ENCODE assay signal across 27 cellular contexts in genomic region chr7:144710791-144711190, GRCh38.
"Had no signal": no experiment of that assay in that cellular context is flagged by ENCODE, and none has a peak within 500 bp of the region (broad histone marks: within the 10 kb centered on the region; RNA-seq: fewer than 3 reads in every experiment).

No MANE protein-coding gene starts in this region.

- FAIRE-seq: urothelium cell line had no signal

- H3K36me3 ChIP-seq: stomach, suprapubic skin, thoracic aorta, thyroid gland, tibial artery, tibial nerve, transverse colon, upper lobe of left lung, upper lobe of right lung, uterus, vagina had no signal

- ATAC-seq: stimulated activated effector memory CD8-positive, alpha-beta T cell treated with anti-CD3 and anti-CD28 coated beads, Interleukin-12 subunit alpha, Interleukin-12 subunit beta, amount 100 ng/mL, for 72 hours; stimulated activated memory B cell treated with anti-CD40 and anti-IgM and Interleukin-4, amounts not matched to agents 10 μg/mL and 1 μg/mL and 100 μg/mL, for 72 hours; stimulated activated naive B cell treated with anti-CD40 and anti-IgM and Interleukin-4, amounts not matched to agents 10 μg/mL and 1 μg/mL and 100 μg/mL, for 72 hours; stimulated activated naive CD8-positive, alpha-beta T cell treated with anti-CD3 and anti-CD28 coated beads, Interleukin-15, amount 100 ng/mL, for 72 hours; stimulated activated naive CD8-positive, alpha-beta T cell treated with anti-CD3 and anti-CD28 coated beads, Interleukin-15, Interleukin-2, amounts not matched to agents 100 U/mL and 50 U/mL, for 24 hours; upper lobe of right lung had no signal

- H3K4me3 ChIP-seq: stomach, suprapubic skin, testis, thoracic aorta, thyroid gland, tibial artery, tibial nerve, transverse colon, upper lobe of left lung, upper lobe of right lung, uterus, vagina had no signal

- H3K4me1 ChIP-seq: stomach, suprapubic skin, testis, thyroid gland, tibial artery, tibial nerve, transverse colon, upper lobe of left lung, upper lobe of right lung, uterus, vagina had no signal

- H3K27ac ChIP-seq: stomach, suprapubic skin, testis, thoracic aorta, thyroid gland, tibial artery, tibial nerve, transverse colon, upper lobe of left lung, upper lobe of right lung, uterus, vagina had no signal

- DNase-seq: stimulated activated CD4-positive, alpha-beta T cell treated with anti-CD3 and anti-CD28 coated beads, Interleukin-2, amount 100 ng/mL, for 48 hours; stimulated activated CD4-positive, alpha-beta T cell treated with anti-CD3 and anti-CD28 coated beads, Interleukin-4, amount 100 ng/mL, for 1 hour; stimulated activated CD4-positive, alpha-beta T cell treated with anti-CD3 and anti-CD28 coated beads, Interleukin-4, amount 100 ng/mL, for 24 hours; stimulated activated CD4-positive, alpha-beta T cell treated with anti-CD3 and anti-CD28 coated beads, Interleukin-4, amount 100 ng/mL, for 4 hours; stimulated activated CD8-positive, alpha-beta memory T cell treated with anti-CD3 and anti-CD28 coated beads, Interleukin-4, amount 100 ng/mL, for 48 hours; stimulated activated naive B cell treated with anti-CD40 and anti-IgM and Interleukin-4, amounts not matched to agents 10 μg/mL and 1 μg/mL and 100 μg/mL, for 72 hours; stimulated activated naive CD4-positive, alpha-beta T cell; stimulated activated naive CD4-positive, alpha-beta T cell treated with Interleukin-2 at 50 U/mL for 16 hours; stimulated activated naive CD8-positive, alpha-beta T cell treated with anti-CD3 and anti-CD28 coated beads, Interleukin-15, amount 100 ng/mL, for 72 hours; stimulated activated naive CD8-positive, alpha-beta T cell treated with anti-CD3 and anti-CD28 coated beads, Interleukin-15, Interleukin-2, amounts not matched to agents 100 U/mL and 50 U/mL, for 24 hours; stomach; substantia nigra; testis; thyroid gland; tibial artery; transverse colon; trophoblast cell; upper lobe of left lung; upper lobe of right lung; uterus had no signal

- H3K9me3 ChIP-seq: stomach, suprapubic skin, testis, thoracic aorta, thyroid gland, tibial artery, tibial nerve, transverse colon, upper lobe of left lung, upper lobe of right lung, uterus, vagina had no signal

- H3K27me3 ChIP-seq: stomach, suprapubic skin, testis, thyroid gland, tibial artery, tibial nerve, transverse colon, upper lobe of left lung, upper lobe of right lung, uterus, vagina had no signal
